Comparison of ENCODE assay signal across 8 cellular contexts in genomic region chrX:119790977-119791436, GRCh38. TPM values are rescaled to one million over a fixed set of nuclear protein-coding genes. Genes with fewer than 3 reads are reported as not detected.
DNase-seq lines count a peak whose midpoint lies in the region; ATAC-seq and TF ChIP-seq lines count a peak whose summit lies in the region.

No MANE protein-coding gene starts in this region.

- peaks cover 46% of the 10 kb centered on the region for H3K4me1 Mint-ChIP-seq in CD8-positive, alpha-beta T cell (ENCODE audit: low read depth)
- H3K4me1 Mint-ChIP-seq in WTC11 (peaks cover 22% of the 10 kb centered on the region), memory B cell (peaks cover 7% of the 10 kb centered on the region)

- H3K4me3 Mint-ChIP-seq in CD8-positive, alpha-beta T cell: peak overlapping the region; percentile 97
- peak overlapping the region; percentile 95 for H3K4me3 Mint-ChIP-seq in WTC11
- H3K4me3 Mint-ChIP-seq in memory B cell: peak overlapping the region; percentile 95

- H3K4me3 ChIP-seq in CD8-positive, alpha-beta T cell (ENCODE audit: low read depth, low read length): peak overlapping the region; percentile 84
- peak overlapping the region; percentile 96 for H3K4me3 ChIP-seq in HUES48 (ENCODE audit: low read depth, low read length)

- peaks cover 36% of the 10 kb centered on the region for H3K36me3 Mint-ChIP-seq in CD8-positive, alpha-beta T cell
- peaks cover 47% of the 10 kb centered on the region for H3K36me3 Mint-ChIP-seq in WTC11
- peaks cover 2% of the 10 kb centered on the region for H3K36me3 Mint-ChIP-seq in memory B cell

- H3K9ac ChIP-seq in HUES48 (ENCODE audit: low read depth, low read length): peak overlapping the region; percentile 97

- H3K9me3 ChIP-seq in CD8-positive, alpha-beta T cell (ENCODE audit: low read length): no peaks in the 10 kb centered on the region
- peaks cover 23% of the 10 kb centered on the region; the same call in 1 of the 2 replicates for H3K9me3 ChIP-seq in HUES48 (ENCODE audit: control insufficient read depth, insufficient read depth, low read length)

- ATAC-seq in CD8-positive, alpha-beta T cell: peak; percentile 22
- ATAC-seq in GM19467 (IDR thresholded peaks at IDR 0.05; ENCODE audit: unreplicated experiment): peak; percentile 2
- peak; percentile 4; the same call in 1 of the 2 replicates for ATAC-seq in WTC11
- ATAC-seq in memory B cell (ENCODE audit: low read depth): peak; percentile 25

- H3K27ac Mint-ChIP-seq in CD8-positive, alpha-beta T cell: peak overlapping the region; percentile 98
- peak overlapping the region; percentile 89 for H3K27ac Mint-ChIP-seq in WTC11
- peak overlapping the region; percentile 94 for H3K27ac Mint-ChIP-seq in memory B cell

- peaks cover 6% of the 10 kb centered on the region for H3K36me3 ChIP-seq in CD8-positive, alpha-beta T cell (ENCODE audit: insufficient read depth, low read length)
- H3K36me3 ChIP-seq in HUES48 (ENCODE audit: control insufficient read depth, insufficient read depth, low read length): peaks cover 40% of the 10 kb centered on the region

- POLR2A ChIA-PET in CD8-positive, alpha-beta T cell (lab: Charles Lee): interaction anchor here (0.7 to 2.4 kb wide), 16 partner anchors 22 to 322 kb away, joined by 3 to 33 read pairs (median 5); partner anchors contain the start of genes NDUFA1, NKRF, RNF113A and SEPTIN6
- POLR2A ChIA-PET in WTC11 (lab: Charles Lee): interaction anchor here (0.6 to 1.9 kb wide), 11 partner anchors 26 to 323 kb away, joined by 3 to 34 read pairs (median 4); partner anchors contain the start of genes NDUFA1, NKRF, RNF113A and SEPTIN6

- H3K27me3 ChIP-seq in CD8-positive, alpha-beta T cell (ENCODE audit: insufficient read depth, low read length): no peaks in the 10 kb centered on the region
- H3K27me3 ChIP-seq in HUES48 (ENCODE audit: control insufficient read depth, insufficient read depth, low read length): no peaks in the 10 kb centered on the region

- intact Hi-C loops in CD8-positive, alpha-beta T cell (cut with DNase I, micrococcal nuclease): loop anchor here (1.0 to 5.0 kb wide), 10 partner anchors 38 to 224 kb away; partner anchors contain the start of genes NDUFA1 (in 2 of the 2), NKAP (in 2 of the 2), RNF113A (in 2 of the 2) and SEPTIN6 (in 1 of the 2)

- peak overlapping the region; percentile 88 for H3K27ac ChIP-seq in CD8-positive, alpha-beta T cell (ENCODE audit: low read depth, low read length)
- peak overlapping the region; percentile 99 for H3K27ac ChIP-seq in HUES48 (ENCODE audit: low read depth, low read length)

- CTCF ChIA-PET in CD8-positive, alpha-beta T cell (lab: Charles Lee): interaction anchor here (1.3 to 1.9 kb wide), 5 partner anchors 32 to 97 kb away, joined by 3 to 8 read pairs (median 5); partner anchors contain the start of gene SOWAHD
- CTCF ChIA-PET in WTC11 (lab: Charles Lee): interaction anchor here (0.7 to 1.6 kb wide), 7 partner anchors 11 to 181 kb away, joined by 3 to 12 read pairs (median 4); partner anchors contain the start of genes AKAP14 and SOWAHD

- peaks cover 31% of the 10 kb centered on the region for H3K4me1 ChIP-seq in CD8-positive, alpha-beta T cell (ENCODE audit: insufficient read depth, low read length)
- H3K4me1 ChIP-seq in HUES48 (ENCODE audit: control insufficient read depth, insufficient read depth, low read length): no peaks in the 10 kb centered on the region

- H3K9me3 Mint-ChIP-seq in CD8-positive, alpha-beta T cell: no peaks in the 10 kb centered on the region
- H3K9me3 Mint-ChIP-seq in WTC11 (no peaks in the 10 kb centered on the region), memory B cell (no peaks in the 10 kb centered on the region)

- H3K27me3 Mint-ChIP-seq in CD8-positive, alpha-beta T cell (ENCODE audit: low read depth): no peaks in the 10 kb centered on the region
- no peaks in the 10 kb centered on the region for H3K27me3 Mint-ChIP-seq in WTC11 (ENCODE audit: low read depth)
- H3K27me3 Mint-ChIP-seq in memory B cell: no peaks in the 10 kb centered on the region

- DNase-seq in CD8-positive, alpha-beta T cell: peak in 5 of 7 experiments; percentile 1 to 52 (median 18)
- DNase-seq in WTC11 (ENCODE audit: low spot score) (no peak), dermis blood vessel endothelial cell (peak; percentile 66), memory B cell (ENCODE audit: low spot score in 2 of 2) (peak in 1 of 2 donors; percentile 24), KG1 (lab: John Stamatoyannopoulos, UW) (no peak)
- peak; percentile 5 to 8 for DNase-seq in stimulated activated CD8-positive, alpha-beta memory T cell treated with anti-CD3 and anti-CD28 coated beads, Interleukin-7, amount 100 ng/mL, for 48 hours (ENCODE audit: extremely low read depth in 1 of 2, low read depth in 1 of 2)

- TF ChIP-seq CTCF in CD8-positive, alpha-beta T cell (IDR thresholded peaks at IDR 0.05): no peak
- no peak for TF ChIP-seq CTCF in WTC11 (IDR thresholded peaks at IDR 0.05)

TF ChIP-seq in WTC11, 78 proteins besides CTCF, POLR2A, EP300 and RAD21 (continues in another document):
- TF ChIP-seq MLX (CRISPR knock-in tag; IDR thresholded peaks at IDR 0.05) (no peak), ZNF281 (CRISPR knock-in tag; IDR thresholded peaks at IDR 0.05) (no peak), TEAD4 (CRISPR knock-in tag; IDR thresholded peaks at IDR 0.05) (no peak), ZNF671 (CRISPR knock-in tag; IDR thresholded peaks at IDR 0.05) (no peak), CREM (CRISPR knock-in tag; IDR thresholded peaks at IDR 0.05) (no peak), ETV6 (CRISPR knock-in tag; IDR thresholded peaks at IDR 0.05) (no peak), TEAD1 (CRISPR knock-in tag; IDR thresholded peaks at IDR 0.05) (no peak), FOXP1 (CRISPR knock-in tag; IDR thresholded peaks at IDR 0.05; ENCODE audit: borderline replicate concordance) (no peak), ZMAT4 (CRISPR knock-in tag; IDR thresholded peaks at IDR 0.05) (no peak), KAT7 (CRISPR knock-in tag; IDR thresholded peaks at IDR 0.05; ENCODE audit: borderline replicate concordance) (no peak), ZNF232 (CRISPR knock-in tag; IDR thresholded peaks at IDR 0.05) (no peak), STAT6 (CRISPR knock-in tag; conservative IDR thresholded peaks at IDR 0.05; ENCODE audit: low read depth) (no peak)

RNA-seq across cellular contexts. Expression of gene RPL39, which starts 0.4 kb away (rescaled TPM):
- total RNA-seq in CD8-positive, alpha-beta T cell: 1,000 to 10,000 TPM; 4,125 to 4,338 TPM
- total RNA-seq in WTC11 (2021) (1,551 to 1,842 TPM (median 1,763 TPM) in 3 replicates), dermis blood vessel endothelial cell (2,423 and 9,363 TPM in 2 replicates)

RNA-seq across cellular contexts. Expression of gene SOWAHD, which starts 32.6 kb away (rescaled TPM):
- under 1 TPM in 1 of 2 experiments, not detected in 1; 0.22 TPM for total RNA-seq in CD8-positive, alpha-beta T cell
- total RNA-seq in WTC11 (2021): 3.6 to 5.0 TPM (median 4.3 TPM) in 3 replicates
- total RNA-seq in dermis blood vessel endothelial cell: 0.05 TPM in 1 of 2 replicates, not detected in the other

Comparison
In these comparisons a context has a peak if more than half of its experiments do, and no peak if none do; other contexts are left out.
1. DNase-seq: peak in CD8-positive, alpha-beta T cell (5 of 7), dermis blood vessel endothelial cell (single experiment) and stimulated activated CD8-positive, alpha-beta memory T cell treated with anti-CD3 and anti-CD28 coated beads, Interleukin-7, amount 100 ng/mL, for 48 hours (2 of 2); none in WTC11 (single experiment) and KG1 (single experiment).
2. Peak in every context shown above with its lines, with median percentiles within 50 percentile points of each other: ATAC-seq, H3K27ac Mint-ChIP-seq and H3K4me3 Mint-ChIP-seq.